In genomic region chr2:162113771-162114168, GRCh38 we compare ENCODE assay signal across 14 cellular contexts. TPM values are rescaled to one million over a fixed set of nuclear protein-coding genes. Genes with fewer than 3 reads are reported as not detected.
A peak's percentile ranks its signal among the peaks of the same experiment; 100 is the strongest.
DNase-seq lines count a peak whose midpoint lies in the region; ATAC-seq, FAIRE-seq and TF ChIP-seq lines count a peak whose summit lies in the region.
"Had no signal": no experiment of that assay in that cellular context is flagged by ENCODE, and none has a peak within 500 bp of the region (broad histone marks: within the 10 kb centered on the region; RNA-seq: fewer than 3 reads in every experiment).

No MANE protein-coding gene starts in this region.

- no peak for FAIRE-seq in GM12878 (lab: Jason Lieb, UNC)
- FAIRE-seq: GM12892, H54 had no signal

- H4K20me1 ChIP-seq in GM12878 (ENCODE audit: control insufficient read depth, insufficient read depth) (no peaks in the 10 kb centered on the region), OCI-LY7 (ENCODE audit: insufficient read depth, low read length) (no peaks in the 10 kb centered on the region)

- H3K36me3 ChIP-seq in breast epithelium (no peaks in the 10 kb centered on the region), GM12878 (ENCODE audit: control insufficient read depth in 2 of 2, insufficient read depth in 2 of 2, low read length in 1 of 2) (no peaks in the 10 kb centered on the region), aorta (ENCODE audit: control insufficient read depth in 1 of 2, insufficient read depth in 2 of 2, low read length in 1 of 2) (no peaks in the 10 kb centered on the region), OCI-LY7 (ENCODE audit: insufficient read depth, low read length) (no peaks in the 10 kb centered on the region), uterus (no peaks in the 10 kb centered on the region)
- H3K36me3 ChIP-seq: neutrophil had no signal

- POLR2A ChIA-PET in MCF 10A (lab: Yijun Ruan, JAX) = interaction anchor here (0.5 to 2.4 kb wide), 5 partner anchors 9 to 801 kb away, joined by 3 to 25 read pairs (median 3); no protein-coding TSS in a partner anchor
- POLR2A ChIA-PET in GM12878 (lab: Charles Lee) = no interaction called here
- POLR2A ChIA-PET in OCI-LY7 (lab: Charles Lee) = no interaction called here

- no peak overlapping the region for H3K4me3 Mint-ChIP-seq in MCF 10A (ENCODE audit: unreplicated experiment)
- H3K4me3 Mint-ChIP-seq: activated naive CD4-positive, alpha-beta T cell treated with anti-CD3 and anti-CD28 coated beads, Interleukin-2, amount 10 ng/mL, durations not matched to agents 7 days and 5 days had no signal

- no peak overlapping the region for H3K4me2 ChIP-seq in GM12878 (ENCODE audit: control insufficient read depth, insufficient read depth)
- no peak overlapping the region for H3K4me2 ChIP-seq in OCI-LY7 (ENCODE audit: low read length)

- intact Hi-C loops in MCF 10A (cut with micrococcal nuclease) = no loop called here
- intact Hi-C loops in breast epithelium (cut with DNase I; ENCODE audit: low total_unique reads) = no loop called here
- intact Hi-C loops in GM12878 (cut with micrococcal nuclease; ENCODE audit: unreplicated experiment) = no loop called here
- intact Hi-C loops in aorta (cut with DNase I) = no loop called here
- intact Hi-C loops in OCI-LY7 (cut with micrococcal nuclease; ENCODE audit: unreplicated experiment) = no loop called here
- intact Hi-C loops in uterus (cut with DNase I; ENCODE audit: low total_unique reads) = no loop called here

- no peak for TF ChIP-seq EP300 in GM12878 (IDR thresholded peaks at IDR 0.05; ENCODE audit: borderline replicate concordance in 1 of 2, control insufficient read depth in 1 of 2, low read depth in 2 of 2, low read length in 2 of 2)

- H3K9me2 ChIP-seq in OCI-LY7 (ENCODE audit: insufficient read depth, low read length) = no peaks in the 10 kb centered on the region

- H3K9ac ChIP-seq in GM12878 (ENCODE audit: control insufficient read depth, insufficient read depth, low read length) = no peak overlapping the region

- H3K79me2 ChIP-seq in GM12878 (ENCODE audit: control insufficient read depth, insufficient read depth, low read length) = no peaks in the 10 kb centered on the region
- no peaks in the 10 kb centered on the region for H3K79me2 ChIP-seq in OCI-LY7 (ENCODE audit: insufficient read depth, low read depth, low read length)

- no peaks in the 10 kb centered on the region for H3K27me3 ChIP-seq in breast epithelium
- no peaks in the 10 kb centered on the region for H3K27me3 ChIP-seq in GM12878 (replicated peaks in 1 of 2; ENCODE audit: control insufficient read depth in 2 of 2, insufficient read depth in 2 of 2, low read length in 1 of 2)
- no peaks in the 10 kb centered on the region for H3K27me3 ChIP-seq in aorta (ENCODE audit: control insufficient read depth in 1 of 2, insufficient read depth in 2 of 2, low read length in 1 of 2)
- no peaks in the 10 kb centered on the region for H3K27me3 ChIP-seq in uterus
- H3K27me3 ChIP-seq: neutrophil had no signal

- SMC1A ChIA-PET in GM12878 (lab: Charles Lee; ENCODE audit: uncharacterized antibody, unreplicated experiment) = interaction anchor here (1.5 to 1.7 kb wide), 2 partner anchors 9 to 12 kb away, joined by 4 to 6 read pairs; no protein-coding TSS in a partner anchor

- H3K4me3 ChIP-seq in breast epithelium (no peak overlapping the region), GM12878 (no peak overlapping the region), aorta (ENCODE audit: low read length in 2 of 2) (no peak overlapping the region), OCI-LY7 (ENCODE audit: low read depth, low read length, poor library complexity, severe bottlenecking) (no peak overlapping the region), uterus (no peak overlapping the region)

- TF ChIP-seq CTCF in MCF 10A (IDR thresholded peaks at IDR 0.05; ENCODE audit: unreplicated experiment) = no peak
- no peak for TF ChIP-seq CTCF in breast epithelium (IDR thresholded peaks at IDR 0.05)
- TF ChIP-seq CTCF in GM12878 (IDR thresholded peaks at IDR 0.05 in 2 of 3, conservative IDR thresholded peaks at IDR 0.05 in 1 of 3; ENCODE audit: control insufficient read depth in 2 of 3, extremely low read depth in 1 of 3, insufficient read depth in 1 of 3, low read depth in 3 of 3, low read length in 3 of 3) = no peak
- TF ChIP-seq CTCF in OCI-LY7 (conservative IDR thresholded peaks at IDR 0.05; ENCODE audit: low read length) = no peak
- no peak for TF ChIP-seq CTCF in uterus (IDR thresholded peaks at IDR 0.05)

- no peaks in the 10 kb centered on the region for H3K36me3 Mint-ChIP-seq in MCF 10A (ENCODE audit: insufficient read depth, unreplicated experiment)

- peaks cover 16% of the 10 kb centered on the region for H3K4me1 Mint-ChIP-seq in MCF 10A (ENCODE audit: insufficient read depth, unreplicated experiment)

- no peak for TF ChIP-seq RAD21 in GM12878 (IDR thresholded peaks at IDR 0.05; ENCODE audit: insufficient read depth, low read depth, low read length)

- H3K9me3 ChIP-seq in breast epithelium (no peaks in the 10 kb centered on the region), GM12878 (replicated peaks; ENCODE audit: control insufficient read depth, insufficient read depth, low read length) (no peaks in the 10 kb centered on the region), aorta (ENCODE audit: control insufficient read depth, low read length) (peaks cover 2% of the 10 kb centered on the region), OCI-LY7 (ENCODE audit: low read length) (no peaks in the 10 kb centered on the region), uterus (no peaks in the 10 kb centered on the region)
- H3K9me3 ChIP-seq: neutrophil had no signal

- BruUV-seq in MCF 10A (replicated peaks; lab: Mats Ljungman, UMichigan) = no TSS peak
- no TSS peak for BruUV-seq in GM12878 (replicated peaks; lab: Mats Ljungman, UMichigan)
- no TSS peak for BruUV-seq in OCI-LY7 (replicated peaks; lab: Mats Ljungman, UMichigan)

- no peak overlapping the region for H3K27ac Mint-ChIP-seq in MCF 10A (ENCODE audit: low read depth, unreplicated experiment)
- H3K27ac Mint-ChIP-seq: activated naive CD4-positive, alpha-beta T cell treated with anti-CD3 and anti-CD28 coated beads, Interleukin-2, amount 10 ng/mL, durations not matched to agents 7 days and 5 days had no signal

- H3K4me1 ChIP-seq in breast epithelium (peaks cover 0 to 4% of the 10 kb centered on the region in 2 donors), GM12878 (ENCODE audit: control insufficient read depth, insufficient read depth, low read length) (no peaks in the 10 kb centered on the region), aorta (ENCODE audit: control insufficient read depth in 1 of 2, insufficient read depth in 2 of 2, low read length in 2 of 2) (peaks cover 3 to 4% of the 10 kb centered on the region in 2 donors), OCI-LY7 (ENCODE audit: insufficient read depth, low read length, poor library complexity, severe bottlenecking) (no peaks in the 10 kb centered on the region), uterus (no peaks in the 10 kb centered on the region)

- H3K27ac ChIP-seq in breast epithelium (peak overlapping the region in 1 of 2 donors; percentile 3), GM12878 (ENCODE audit: control insufficient read depth, insufficient read depth) (no peak overlapping the region), aorta (ENCODE audit: low read depth in 1 of 2, low read length in 2 of 2) (no peak overlapping the region), OCI-LY7 (ENCODE audit: low read depth, low read length, poor library complexity, severe bottlenecking) (no peak overlapping the region), uterus (no peak overlapping the region)
- H3K27ac ChIP-seq: neutrophil had no signal

- no peaks in the 10 kb centered on the region for H3K27me3 Mint-ChIP-seq in MCF 10A (ENCODE audit: insufficient read depth, unreplicated experiment)
- H3K27me3 Mint-ChIP-seq: activated naive CD4-positive, alpha-beta T cell treated with anti-CD3 and anti-CD28 coated beads, Interleukin-2, amount 10 ng/mL, durations not matched to agents 7 days and 5 days had no signal

- H2AFZ ChIP-seq in GM12878 (ENCODE audit: control insufficient read depth, low read depth, low read length) (no peak overlapping the region), OCI-LY7 (ENCODE audit: low read length) (no peak overlapping the region)

- DNase-seq in MCF 10A (ENCODE audit: unreplicated experiment) (peak; percentile 72), breast epithelium (ENCODE audit: low spot score in 2 of 2) (no peak), GM12878 (ENCODE audit: low read depth, low spot score) (no peak), iris pigment epithelial cell (ENCODE audit: low read depth) (peak; percentile 89), aorta (peak in 1 of 2 donors; percentile 53), ACHN (no peak), OCI-LY7 (ENCODE audit: low spot score) (no peak), uterus (no peak)
- DNase-seq: activated naive CD4-positive, alpha-beta T cell treated with anti-CD3 and anti-CD28 coated beads, Interleukin-2, amount 10 ng/mL, durations not matched to agents 7 days and 5 days; glutamatergic neuron; NCI-H446 treated with DMSO at 0.1 percent for 48 hours had no signal

- peaks cover 8% of the 10 kb centered on the region for H3K9me3 Mint-ChIP-seq in MCF 10A (ENCODE audit: unreplicated experiment)

- in situ Hi-C loops in GM12878 (cut with MboI) (no loop called here), ACHN (cut with HindIII; ENCODE audit: low pct_ligation_motif_present, low pct_unique_long_range_greater_than_20kb, low sequenced_read_pairs) (no loop called here)

- ATAC-seq in GM12878 (no peak), aorta (ENCODE audit: low FRiP score) (peak; percentile 77)

- CTCF ChIA-PET in MCF 10A (lab: Yijun Ruan, JAX) = interaction anchor here (0.8 to 1.2 kb wide), 4 partner anchors 9 to 168 kb away, joined by 3 to 4 read pairs (median 4); no protein-coding TSS in a partner anchor
- CTCF ChIA-PET in GM12878 (lab: Yijun Ruan, JAX) = interaction anchor here (1.3 kb wide), 1 partner anchor 106 kb away, joined by 3 read pairs; no protein-coding TSS in a partner anchor
- CTCF ChIA-PET in OCI-LY7 (lab: Charles Lee; ENCODE audit: unreplicated experiment) = no interaction called here

- TF ChIP-seq POLR2A in breast epithelium (IDR thresholded peaks at IDR 0.05) (no peak), GM12878 (IDR thresholded peaks at IDR 0.05; ENCODE audit: low read depth, low read length) (no peak), uterus (IDR thresholded peaks at IDR 0.05) (no peak)

- WGBS in GM12878 (ENCODE audit: insufficient coverage, insufficient replicate concordance, low lambda C conversion rate, missing lambda C conversion rate) = 79% methylated on average over 1 of the region's 1 CpG
- 50 to 68% methylated on average over 1 of the region's 1 CpG for WGBS in aorta, 2 donors

- RAD21 ChIA-PET in GM12878 (lab: Charles Lee; ENCODE audit: unreplicated experiment) = no interaction called here

RNA-seq across cellular contexts. Expression of gene GCG, which starts 38.3 kb away (rescaled TPM):
- total RNA-seq in MCF 10A (2022) (not detected in 2 replicates), breast epithelium (not detected), GM12878 (2014; rRNA removed) (not detected in 2 replicates), GM12878 (2014; rRNA removed; fragmentation: Illumina TruSeq; extraction: Trizol) (not detected in 2 replicates), GM12878 (2021) (0.29 TPM in 1 of 2 replicates, not detected in the other), aorta (under 1 TPM in 1 of 2 donors, not detected in 1; 0.62 TPM), OCI-LY7 (2022) (not detected in 2 replicates), uterus (not detected)
- total RNA-seq in GM12878 (2013; cell fraction: nucleolus; rRNA removed) = not detected in 2 replicates
- polyA plus RNA-seq in GM12878 (2011; ENCODE audit: low read depth) = not detected
- polyA plus RNA-seq in GM12878 (2011; rRNA removed) (not detected in 2 replicates), GM12878 (2014; fragmentation: Illumina TruSeq; extraction: Trizol) (not detected in 2 replicates), GM12878 (2014; fragmentation: Nextera tagmentation; extraction: Ambion mirVana) (not detected), GM12878 (2014; rRNA removed) (not detected in 2 replicates), GM12878 (2016; fragmentation: Nextera tagmentation; extraction: Ambion mirVana) (not detected), aorta (1 to 10 TPM in 1 of 2 donors, under 1 TPM in 1; 0.97 to 1.6 TPM)
- not detected in 2 replicates for polyA plus RNA-seq in GM12878 (2011; cell fraction: cytosol; rRNA removed)
- polyA plus RNA-seq in GM12878 (2011; cell fraction: nucleus; rRNA removed) = not detected in 2 replicates
- polyA plus RNA-seq in GM12878 (2012) = not detected in 2 replicates
- polyA minus RNA-seq in GM12878 (2011; rRNA and poly(A)+ RNA removed) = not detected in 2 replicates
- polyA minus RNA-seq in GM12878 (2011; cell fraction: cytosol; rRNA and poly(A)+ RNA removed) = not detected in 2 replicates
- polyA minus RNA-seq in GM12878 (2011; cell fraction: nucleus; rRNA and poly(A)+ RNA removed) = not detected in 2 replicates
- total RNA-seq in OCI-LY7 (2014; rRNA removed; shearing (Covaris generic)) = not detected in 2 replicates

RNA-seq across cellular contexts. Expression of gene DPP4, which starts 39.8 kb away (rescaled TPM):
- total RNA-seq in MCF 10A (2022) (not detected in 2 replicates), breast epithelium (10 to 100 TPM in 2 of 3 donors, 1 to 10 TPM in 1; 7.5 to 17.3 (median 11.8) TPM), GM12878 (2014; rRNA removed) (9.3 and 10.1 TPM in 2 replicates), GM12878 (2014; rRNA removed; fragmentation: Illumina TruSeq; extraction: Trizol) (10.6 and 11.7 TPM in 2 replicates), GM12878 (2021) (6.3 and 7.0 TPM in 2 replicates), aorta (1 to 10 TPM; 3.5 to 3.7 TPM), OCI-LY7 (2022) (not detected in 2 replicates), uterus (10 to 100 TPM in 1 of 4 donors, 1 to 10 TPM in 3; 1.8 to 36.3 (median 5.0) TPM)
- 15.5 and 15.9 TPM in 2 replicates for total RNA-seq in GM12878 (2013; cell fraction: nucleolus; rRNA removed)
- polyA plus RNA-seq in GM12878 (2011; ENCODE audit: low read depth) = 2.5 TPM
- polyA plus RNA-seq in GM12878 (2011; rRNA removed) (11.0 and 11.9 TPM in 2 replicates), GM12878 (2014; fragmentation: Illumina TruSeq; extraction: Trizol) (9.3 and 11.8 TPM in 2 replicates), GM12878 (2014; fragmentation: Nextera tagmentation; extraction: Ambion mirVana) (1 to 10 TPM; 4.1 to 4.8 TPM), GM12878 (2014; rRNA removed) (5.8 and 7.7 TPM in 2 replicates), GM12878 (2016; fragmentation: Nextera tagmentation; extraction: Ambion mirVana) (10 to 100 TPM in 1 of 2 experiments, 1 to 10 TPM in 1; 9.9 to 11.4 TPM), aorta (1 to 10 TPM in 1 of 2 donors, under 1 TPM in 1; 0.20 to 4.1 TPM)
- polyA plus RNA-seq in GM12878 (2011; cell fraction: cytosol; rRNA removed) = 6.7 and 8.2 TPM in 2 replicates
- polyA plus RNA-seq in GM12878 (2011; cell fraction: nucleus; rRNA removed) = 11.9 and 13.3 TPM in 2 replicates
- 2.9 and 5.9 TPM in 2 replicates for polyA plus RNA-seq in GM12878 (2012)
- polyA minus RNA-seq in GM12878 (2011; rRNA and poly(A)+ RNA removed) = 9.6 and 16.2 TPM in 2 replicates
- polyA minus RNA-seq in GM12878 (2011; cell fraction: cytosol; rRNA and poly(A)+ RNA removed) = 5.9 and 7.0 TPM in 2 replicates
- 11.6 and 12.8 TPM in 2 replicates for polyA minus RNA-seq in GM12878 (2011; cell fraction: nucleus; rRNA and poly(A)+ RNA removed)
- not detected in 2 replicates for total RNA-seq in OCI-LY7 (2014; rRNA removed; shearing (Covaris generic))

Comparison
In these comparisons a context has a peak if more than half of its experiments do, and no peak if none do; other contexts are left out.
1. DNase-seq: peak in MCF 10A (single experiment) and iris pigment epithelial cell (single experiment); none in breast epithelium (0 of 2), GM12878 (single experiment), ACHN (single experiment), OCI-LY7 (single experiment) and uterus (0 of 2).